23 cellular contexts compared by ENCODE assay signal in the genomic region with DNA sequence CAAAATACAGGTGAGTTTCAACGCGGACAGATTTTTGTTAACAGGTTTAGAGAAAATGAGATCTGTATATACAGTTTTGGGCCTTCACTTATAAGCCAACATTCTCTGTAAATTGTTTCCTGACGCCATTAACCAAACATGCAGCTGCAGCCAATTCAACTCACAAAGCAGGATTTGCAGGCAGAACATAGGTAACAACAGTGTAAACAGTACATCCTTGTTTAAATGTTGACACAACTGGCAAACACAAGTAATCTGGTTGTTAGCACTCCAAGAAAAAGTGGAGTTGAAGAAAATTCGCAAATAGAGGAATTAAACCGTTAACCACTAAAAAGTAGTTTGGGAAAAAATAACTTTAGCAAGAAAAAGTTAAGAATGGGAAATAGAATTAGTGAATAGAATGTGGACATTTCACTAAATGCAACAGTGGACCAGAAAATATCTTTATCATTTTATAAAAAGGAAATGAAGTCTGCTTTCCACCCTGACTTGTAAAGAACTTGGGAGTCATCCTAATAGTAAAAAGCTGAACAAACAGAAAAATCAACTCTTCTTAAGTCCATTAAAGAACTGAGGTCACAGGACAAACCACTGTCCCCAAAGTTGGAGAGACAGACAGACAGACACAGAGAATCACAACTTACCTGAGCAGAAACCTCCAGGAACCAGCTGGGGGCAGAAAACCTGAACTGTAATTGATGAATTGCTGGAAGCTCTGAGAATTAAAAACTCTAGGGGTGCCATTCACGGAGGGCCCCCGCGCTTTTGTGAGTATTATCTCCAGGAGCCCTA. TPM values are rescaled to one million over a fixed set of nuclear protein-coding genes. Genes with fewer than 3 reads are reported as not detected.
DNase-seq lines count a peak whose midpoint lies in the region; ATAC-seq, FAIRE-seq and TF ChIP-seq lines count a peak whose summit lies in the region.
"Had no signal": no experiment of that assay in that cellular context is flagged by ENCODE, and none has a peak within 500 bp of the region (broad histone marks: within the 10 kb centered on the region; RNA-seq: fewer than 3 reads in every experiment).

No MANE protein-coding gene starts in this region.

- no peaks in the 10 kb centered on the region for H3K79me1 ChIP-seq in H1 (ENCODE audit: low read depth, low read length)

- H3F3A ChIP-seq in Loucy (ENCODE audit: low read depth), result no peaks in the 10 kb centered on the region

- no peaks in the 10 kb centered on the region for H3K9me3 ChIP-seq in Loucy (ENCODE audit: insufficient read depth, low read depth, low read length)
- H3K9me3 ChIP-seq in H1 (ENCODE audit: insufficient read depth in 2 of 2, low read depth in 1 of 2, low read length in 1 of 2), result no peaks in the 10 kb centered on the region
- H3K9me3 ChIP-seq in adrenal gland (replicated peaks in 1 of 3), result no peaks in the 10 kb centered on the region

- H4K91ac ChIP-seq in H1 (replicated peaks; ENCODE audit: insufficient read length, low read length), result no peak overlapping the region

- H3K4me1 ChIP-seq in Loucy (ENCODE audit: insufficient read depth, low read length, poor library complexity, severe bottlenecking), result no peaks in the 10 kb centered on the region
- peaks cover 0 to 4% (median 1%) of the 10 kb centered on the region in 4 experiments; a peak in 3 of 7 replicates for H3K4me1 ChIP-seq in H1 (replicated peaks in 1 of 4; ENCODE audit: control insufficient read depth in 3 of 4, insufficient read depth in 4 of 4, low read length in 3 of 4)
- no peaks in the 10 kb centered on the region for H3K4me1 ChIP-seq in adrenal gland (replicated peaks in 1 of 2)

- H3K23ac ChIP-seq in H1 (ENCODE audit: insufficient read length), result no peak overlapping the region

- H3K27ac ChIP-seq in H1 (ENCODE audit: low read depth, low read length) (no peak overlapping the region), adrenal gland (no peak overlapping the region)
- H3K27ac ChIP-seq: GM23248, HL-60 had no signal

- TF ChIP-seq EP300 in H1 (IDR thresholded peaks at IDR 0.05; ENCODE audit: borderline replicate concordance in 1 of 2, low read depth in 2 of 2, low read length in 2 of 2), result no peak

- POLR2A ChIA-PET in H1 (lab: Charles Lee; ENCODE audit: partially characterized antibody), result no interaction called here

- no peaks in the 10 kb centered on the region for H3K23me2 ChIP-seq in H1 (ENCODE audit: low read depth, low read length)

- H3K9ac ChIP-seq in Loucy (ENCODE audit: low read depth, low read length, poor library complexity, severe bottlenecking) (no peak overlapping the region), H1 (replicated peaks in 1 of 4; ENCODE audit: extremely low read depth in 1 of 4, low read depth in 3 of 4, low read length in 3 of 4) (no peak overlapping the region)
- H3K9ac ChIP-seq: GM23248 had no signal

- H4K5ac ChIP-seq in H1 (ENCODE audit: insufficient read length, low read depth, low read length), result no peak overlapping the region

- H2BK20ac ChIP-seq in H1 (ENCODE audit: low read length), result no peak overlapping the region

- H2AK5ac ChIP-seq in H1 (ENCODE audit: low read depth, low read length), result no peak overlapping the region

- DNase-seq in COLO668 (lab: John Stamatoyannopoulos, UW; ENCODE audit: unreplicated experiment) (peak; percentile 14), NCI-H345 (lab: John Stamatoyannopoulos, UW) (peak; percentile 77), H1 (ENCODE audit: low read depth in 1 of 2, low spot score in 2 of 2) (no peak), adrenal gland (no peak)
- DNase-seq in stimulated activated CD4-positive, alpha-beta T cell treated with anti-CD3 and anti-CD28 coated beads, Interleukin-1b, Interleukin-23, amount 100 ng/mL, for 48 hours, result no peak
- no peak for DNase-seq in activated T-cell treated with anti-CD3 and anti-CD28 coated beads, Interleukin-2, amount 50 U/mL, for 48 hours
- DNase-seq: activated CD4-positive, alpha-beta T cell treated with anti-CD3 and anti-CD28 coated beads, Interleukin-2, amount 50 U/mL, for 1 hour; activated naive CD4-positive, alpha-beta T cell treated with anti-CD3 and anti-CD28 coated beads, Interleukin-2, amount 50 U/mL, for 16 hours; CD4-positive, alpha-beta memory T cell; GM23248; mesenchymal stem cell; natural killer cell; NCI-H82; small intestine; stimulated activated CD4-positive, alpha-beta T cell treated with anti-CD3 and anti-CD28 coated beads, Interleukin-4, amount 100 ng/mL, for 4 hours had no signal

- H3K18ac ChIP-seq in H1 (ENCODE audit: extremely low read depth, low read length), result no peak overlapping the region

- H3K4me3 ChIP-seq in Loucy (ENCODE audit: low read length, poor library complexity, severe bottlenecking) (no peak overlapping the region), H1 (ENCODE audit: extremely low read depth in 1 of 4, insufficient read depth in 2 of 4, low read depth in 3 of 4, low read length in 4 of 4) (no peak overlapping the region), adrenal gland (no peak overlapping the region)
- H3K4me3 ChIP-seq: GM23248 had no signal

- no peaks in the 10 kb centered on the region for H3K9me2 ChIP-seq in Loucy (replicated peaks; ENCODE audit: low read depth, low read length)

- peak overlapping the region; percentile 38; the same call in 1 of the 2 replicates for H2AFZ ChIP-seq in Loucy (ENCODE audit: low read length)
- H2AFZ ChIP-seq in H1 (ENCODE audit: low read length), result 0 out of 2 replicates have a peak overlapping the region, but pooled peaks have one; percentile 38
- H2AFZ ChIP-seq: GM23248 had no signal

- H4K8ac ChIP-seq in H1 (ENCODE audit: extremely low read depth, insufficient read depth, low read length), result no peak overlapping the region

- H4K20me1 ChIP-seq in Loucy (ENCODE audit: insufficient read depth, low read length, poor library complexity, severe bottlenecking) (no peaks in the 10 kb centered on the region), H1 (replicated peaks in 1 of 2; ENCODE audit: control insufficient read depth in 1 of 2, insufficient read depth in 2 of 2, low read length in 2 of 2) (no peaks in the 10 kb centered on the region)

- WGBS in H1 (ENCODE audit: extremely low coverage in 1 of 2, insufficient coverage in 1 of 2, insufficient read length in 1 of 2, insufficient replicate concordance in 2 of 2, low coverage in 1 of 2, low lambda C conversion rate in 2 of 2, missing lambda C conversion rate in 1 of 2), 2 experiments, result 88% methylated on average over 8 of the region's 8 CpGs; no CpG with 5 or more reads in 1 of the 2 experiments
- WGBS in adrenal gland, 4 donors, result 82 to 91% (median 87%) methylated on average over 8 of the region's 8 CpGs

- intact Hi-C loops in adrenal gland (cut with DNase I), result no loop called here

- H3K79me2 ChIP-seq in Loucy (ENCODE audit: insufficient read depth, low read length) (no peaks in the 10 kb centered on the region), H1 (ENCODE audit: control insufficient read depth in 1 of 2, insufficient read depth in 2 of 2, low read length in 2 of 2) (no peaks in the 10 kb centered on the region)

- H2BK120ac ChIP-seq in H1 (replicated peaks; ENCODE audit: low read depth, low read length), result no peak overlapping the region

- no peak for FAIRE-seq in H1 (lab: Jason Lieb, UNC)
- FAIRE-seq: islet of Langerhans, small intestine, TTC549, urothelium cell line had no signal

- CTCF ChIA-PET in H1 (lab: Charles Lee; ENCODE audit: partially characterized antibody), result interaction anchor here (0.6 to 1.6 kb wide), 2 partner anchors 10 to 488 kb away, joined by 3 to 5 read pairs; no protein-coding TSS in a partner anchor

- no peak overlapping the region for H3K56ac ChIP-seq in H1 (replicated peaks; ENCODE audit: insufficient read length, low read depth, low read length)

- H3K27me3 ChIP-seq in Loucy (ENCODE audit: insufficient read depth, low read length, poor library complexity, severe bottlenecking), result no peaks in the 10 kb centered on the region
- no peaks in the 10 kb centered on the region for H3K27me3 ChIP-seq in H1 (replicated peaks in 1 of 4; ENCODE audit: control insufficient read depth in 3 of 4, extremely low read depth in 1 of 4, insufficient read depth in 3 of 4, low read length in 3 of 4)
- no peaks in the 10 kb centered on the region for H3K27me3 ChIP-seq in adrenal gland

- no peak overlapping the region for H3K4me2 ChIP-seq in Loucy (ENCODE audit: low read depth, low read length, poor library complexity, severe bottlenecking)
- H3K4me2 ChIP-seq in H1 (ENCODE audit: insufficient read depth in 1 of 2, low read depth in 2 of 2, low read length in 2 of 2), result no peak overlapping the region

- H2BK15ac ChIP-seq in H1 (ENCODE audit: low read length), result no peak overlapping the region

- TF ChIP-seq CTCF in Loucy (conservative IDR thresholded peaks at IDR 0.05; ENCODE audit: low read length) (0 out of 2 replicates have a peak, but pooled peaks have one; percentile 13), H1 (IDR thresholded peaks at IDR 0.05; ENCODE audit: control extremely low read depth in 1 of 3, insufficient read depth in 1 of 3, low read depth in 1 of 3, low read length in 3 of 3) (no peak), adrenal gland (IDR thresholded peaks at IDR 0.05) (no peak)

- ATAC-seq in HG03095 (IDR thresholded peaks at IDR 0.05; ENCODE audit: unreplicated experiment), result no peak
- ATAC-seq: natural killer cell had no signal

- TF ChIP-seq POLR2A in H1 (IDR thresholded peaks at IDR 0.05; ENCODE audit: control extremely low read depth in 1 of 2, low read depth in 2 of 2, low read length in 2 of 2) (no peak), adrenal gland (IDR thresholded peaks at IDR 0.05) (no peak)

- no peak overlapping the region for H2BK12ac ChIP-seq in H1 (ENCODE audit: low read depth, low read length)

- H3K14ac ChIP-seq in H1 (ENCODE audit: insufficient read length), result no peak overlapping the region

- H2BK5ac ChIP-seq in H1 (ENCODE audit: low read depth, low read length), result no peak overlapping the region

- TF ChIP-seq RAD21 in H1 (IDR thresholded peaks at IDR 0.05 in 1 of 2, conservative IDR thresholded peaks at IDR 0.05 in 1 of 2; ENCODE audit: low read depth in 2 of 2, low read length in 2 of 2), result no peak

- H3K4ac ChIP-seq in H1 (replicated peaks; ENCODE audit: insufficient read length, low read depth, low read length), result no peak overlapping the region

- H3K36me3 ChIP-seq in Loucy (ENCODE audit: insufficient read depth, low read length) (no peaks in the 10 kb centered on the region), H1 (ENCODE audit: control insufficient read depth in 2 of 4, insufficient read depth in 4 of 4, low read length in 3 of 4) (no peaks in the 10 kb centered on the region), adrenal gland (replicated peaks in 1 of 2) (no peaks in the 10 kb centered on the region)

RNA-seq across cellular contexts. Expression of gene SMIM28, which starts 10.1 kb away (rescaled TPM):
- total RNA-seq in H1 (2021; fragmentation: NEBNext Ultra II Directional; extraction: Animal tissue kit (Norgen Biotek cat#: 25700)), result not detected in 2 replicates
- polyA plus RNA-seq in H1 (2011; rRNA removed) (not detected in 2 replicates), adrenal gland (not detected)
- not detected for polyA plus RNA-seq in H1 (2011; cell fraction: cytosol; rRNA removed)
- not detected for polyA plus RNA-seq in H1 (2011; cell fraction: nucleus; rRNA removed)
- not detected in 4 replicates for polyA plus RNA-seq in H1 (2012, experiment 1 of 2)
- not detected for polyA plus RNA-seq in H1 (2012, experiment 2 of 2)
- polyA plus RNA-seq in H1 (2013, experiment 1 of 2), result not detected
- polyA plus RNA-seq in H1 (2013, experiment 2 of 2), result not detected
- not detected in 2 replicates for polyA minus RNA-seq in H1 (2011; rRNA and poly(A)+ RNA removed)
- polyA minus RNA-seq in H1 (2011; cell fraction: cytosol; rRNA and poly(A)+ RNA removed), result not detected
- not detected for polyA minus RNA-seq in H1 (2011; cell fraction: nucleus; rRNA and poly(A)+ RNA removed)
- not detected for total RNA-seq in adrenal gland
- total RNA-seq: CD4-positive, alpha-beta memory T cell; chondrocyte; GM23248; natural killer cell; RPMI7951 had no signal
- polyA plus RNA-seq: CD4-positive, alpha-beta memory T cell; GM23248 had no signal

RNA-seq across cellular contexts. Expression of gene HEBP2, which starts 16.2 kb away (rescaled TPM):
- total RNA-seq in H1 (2021; fragmentation: NEBNext Ultra II Directional; extraction: Animal tissue kit (Norgen Biotek cat#: 25700)), result 37.9 and 42.8 TPM in 2 replicates
- polyA plus RNA-seq in H1 (2011; rRNA removed) (6.5 and 12.0 TPM in 2 replicates), adrenal gland (10 to 100 TPM; 33.9 to 55.9 (median 49.6) TPM)
- polyA plus RNA-seq in H1 (2011; cell fraction: cytosol; rRNA removed), result 13.1 TPM
- 6.1 TPM for polyA plus RNA-seq in H1 (2011; cell fraction: nucleus; rRNA removed)
- 14.7 to 25.1 TPM (median 15.6 TPM) in 4 replicates for polyA plus RNA-seq in H1 (2012, experiment 1 of 2)
- 5.0 TPM for polyA plus RNA-seq in H1 (2012, experiment 2 of 2)
- 90.6 TPM for polyA plus RNA-seq in H1 (2013, experiment 1 of 2)
- polyA plus RNA-seq in H1 (2013, experiment 2 of 2), result 90.3 TPM
- 3.1 and 3.7 TPM in 2 replicates for polyA minus RNA-seq in H1 (2011; rRNA and poly(A)+ RNA removed)
- 4.3 TPM for polyA minus RNA-seq in H1 (2011; cell fraction: cytosol; rRNA and poly(A)+ RNA removed)
- 4.5 TPM for polyA minus RNA-seq in H1 (2011; cell fraction: nucleus; rRNA and poly(A)+ RNA removed)
- 10 to 100 TPM; 36.4 to 76.9 (median 50.2) TPM for total RNA-seq in adrenal gland

Comparison
In these comparisons a context has a peak if more than half of its experiments do, and no peak if none do; other contexts are left out.
1. DNase-seq: peak in COLO668 (single experiment) and NCI-H345 (single experiment); none in H1 (0 of 2), adrenal gland (0 of 7), stimulated activated CD4-positive, alpha-beta T cell treated with anti-CD3 and anti-CD28 coated beads, Interleukin-1b, Interleukin-23, amount 100 ng/mL, for 48 hours (single experiment) and activated T-cell treated with anti-CD3 and anti-CD28 coated beads, Interleukin-2, amount 50 U/mL, for 48 hours (0 of 2).